13 cellular contexts compared by ENCODE assay signal in genomic region chr18:33812186-33812585, GRCh38.
"Had no signal": no experiment of that assay in that cellular context is flagged by ENCODE, and none has a peak within 500 bp of the region (broad histone marks: within the 10 kb centered on the region; RNA-seq: fewer than 3 reads in every experiment).

No MANE protein-coding gene starts in this region.

- ATAC-seq: activated T-helper 17 cell treated with anti-CD3 and anti-CD28 coated beads, Interleukin-2, amount 50 U/mL, for 72 hours; left lung; psoas muscle had no signal

- H3K4me3 ChIP-seq: left lung, psoas muscle had no signal

- H3K36me3 ChIP-seq: left lung had no signal

- H3K27ac ChIP-seq: left lung, psoas muscle had no signal

- H3K4me1 ChIP-seq: left lung, psoas muscle had no signal

- H3K9me3 ChIP-seq: left lung, psoas muscle had no signal

- H3K27me3 ChIP-seq: left lung had no signal

- DNase-seq: activated B cell treated with CpG ODN at 0.5 μM for 24 hours; activated CD4-positive, alpha-beta T cell treated with anti-CD3 and anti-CD28 coated beads, Interleukin-2, amount 10 ng/mL, durations not matched to agents 7 days and 5 days; activated CD8-positive, alpha-beta memory T cell treated with anti-CD3 and anti-CD28 coated beads for 24 hours; activated naive CD4-positive, alpha-beta T cell treated with anti-CD3 and anti-CD28 coated beads, Interleukin-2, amount 10 ng/mL, durations not matched to agents 7 days and 5 days; caudate nucleus; effector memory CD4-positive, alpha-beta T cell; erythroblast; left lung; mesenchymal stem cell; occipital lobe; psoas muscle; stimulated activated CD4-positive, alpha-beta T cell treated with anti-CD3 and anti-CD28 coated beads, Interleukin-4, amount 100 ng/mL, for 1 hour had no signal
